In genomic region chr12:94803939-94804338, GRCh38 we compare ENCODE assay signal across 21 cellular contexts.
DNase-seq lines count a peak whose midpoint lies in the region; ATAC-seq and TF ChIP-seq lines count a peak whose summit lies in the region.
"Had no signal": no experiment of that assay in that cellular context is flagged by ENCODE, and none has a peak within 500 bp of the region (broad histone marks: within the 10 kb centered on the region; RNA-seq: fewer than 3 reads in every experiment).

No MANE protein-coding gene starts in this region.

- POLR2A ChIA-PET in activated CD8-positive, alpha-beta T cell treated with anti-CD3 and anti-CD28 coated beads for 36 hours (lab: Charles Lee): no interaction called here

- no peak overlapping the region for H2AFZ ChIP-seq in neural cell (ENCODE audit: low read depth, low read length)
- H2AFZ ChIP-seq: GM23248 had no signal

- H3K4me1 Mint-ChIP-seq in activated CD8-positive, alpha-beta T cell treated with anti-CD3 and anti-CD28 coated beads for 36 hours (ENCODE audit: low read depth): no peaks in the 10 kb centered on the region
- H3K4me1 Mint-ChIP-seq: CD4-positive, CD25-positive, alpha-beta regulatory T cell had no signal

- H3K27me3 Mint-ChIP-seq in activated CD8-positive, alpha-beta T cell treated with anti-CD3 and anti-CD28 coated beads for 36 hours: peaks cover under 1% of the 10 kb centered on the region
- H3K27me3 Mint-ChIP-seq: CD4-positive, CD25-positive, alpha-beta regulatory T cell had no signal

- no peak for TF ChIP-seq EP300 in neural cell (conservative IDR thresholded peaks at IDR 0.05; ENCODE audit: poor library complexity, severe bottlenecking)

- DNase-seq in Ammon's horn (ENCODE audit: low spot score) (peak; percentile 50), globus pallidus (ENCODE audit: low spot score) (peak; percentile 59), putamen (ENCODE audit: low spot score) (peak; percentile 22), 8988T (no peak), SJCRH30 (no peak), GM10266 (ENCODE audit: extremely low spot score) (no peak)
- DNase-seq in activated CD8-positive, alpha-beta T cell treated with anti-CD3 and anti-CD28 coated beads for 36 hours: no peak
- DNase-seq: ACHN; AML-193; Caco-2; CD4-positive, CD25-positive, alpha-beta regulatory T cell; CD8-positive, alpha-beta T cell; DMS153; DND-41; GM23248; H7; HCEC 1CT had no signal

- no peak overlapping the region for H3K4me2 ChIP-seq in neural cell (ENCODE audit: low read length)
- H3K4me2 ChIP-seq: A549 had no signal

- H3K4me3 Mint-ChIP-seq in activated CD8-positive, alpha-beta T cell treated with anti-CD3 and anti-CD28 coated beads for 36 hours: no peak overlapping the region
- H3K4me3 Mint-ChIP-seq: CD4-positive, CD25-positive, alpha-beta regulatory T cell; CD8-positive, alpha-beta T cell had no signal

- no peaks in the 10 kb centered on the region for H3K9me2 ChIP-seq in neural cell (ENCODE audit: insufficient read depth, low read length)

- no peak for ATAC-seq in activated CD8-positive, alpha-beta T cell treated with anti-CD3 and anti-CD28 coated beads for 36 hours
- ATAC-seq: A549; CD8-positive, alpha-beta T cell; GM12878 had no signal

- H3K9ac ChIP-seq in neural cell (ENCODE audit: low read length): no peak overlapping the region
- H3K9ac ChIP-seq: GM23248 had no signal

- no peak overlapping the region for H3K27ac Mint-ChIP-seq in activated CD8-positive, alpha-beta T cell treated with anti-CD3 and anti-CD28 coated beads for 36 hours
- H3K27ac Mint-ChIP-seq: CD4-positive, CD25-positive, alpha-beta regulatory T cell; CD8-positive, alpha-beta T cell had no signal

- H3F3A ChIP-seq in neural cell (ENCODE audit: insufficient read depth, low read length, poor library complexity, severe bottlenecking): no peaks in the 10 kb centered on the region

- H3K36me3 ChIP-seq in neural cell (ENCODE audit: insufficient read depth, low read length): no peaks in the 10 kb centered on the region
- no peaks in the 10 kb centered on the region for H3K36me3 ChIP-seq in SJCRH30

- CTCF ChIA-PET in activated CD8-positive, alpha-beta T cell treated with anti-CD3 and anti-CD28 coated beads for 36 hours (lab: Charles Lee): no interaction called here

- H3K4me1 ChIP-seq in SJCRH30: peaks cover 3% of the 10 kb centered on the region; the same call in 1 of the 2 replicates
- H3K4me1 ChIP-seq: A549, Caco-2 had no signal

- intact Hi-C loops in activated CD8-positive, alpha-beta T cell treated with anti-CD3 and anti-CD28 coated beads for 36 hours (cut with micrococcal nuclease): no loop called here

- no peaks in the 10 kb centered on the region for H3K36me3 Mint-ChIP-seq in activated CD8-positive, alpha-beta T cell treated with anti-CD3 and anti-CD28 coated beads for 36 hours (ENCODE audit: low read depth)
- H3K36me3 Mint-ChIP-seq: CD4-positive, CD25-positive, alpha-beta regulatory T cell; CD8-positive, alpha-beta T cell had no signal

- TF ChIP-seq CTCF in neural cell (IDR thresholded peaks at IDR 0.05; ENCODE audit: poor library complexity, severe bottlenecking) (no peak), GM10266 (IDR thresholded peaks at IDR 0.05; ENCODE audit: control insufficient read depth, insufficient read depth, low read depth, missing control alignments) (no peak)
- no peak for TF ChIP-seq CTCF in activated CD8-positive, alpha-beta T cell treated with anti-CD3 and anti-CD28 coated beads for 36 hours (IDR thresholded peaks at IDR 0.05)

- no peaks in the 10 kb centered on the region for H3K79me2 ChIP-seq in neural cell (replicated peaks; ENCODE audit: insufficient read depth, low read length)

- TF ChIP-seq RAD21 in neural cell (conservative IDR thresholded peaks at IDR 0.05): no peak

- H3K9me3 ChIP-seq in neural cell (ENCODE audit: low read length): no peaks in the 10 kb centered on the region
- H3K9me3 ChIP-seq in SJCRH30 (replicated peaks): no peaks in the 10 kb centered on the region
- H3K9me3 ChIP-seq: A549, Caco-2 had no signal

- no peak overlapping the region for H3K4me3 ChIP-seq in neural cell (ENCODE audit: low read length)
- H3K4me3 ChIP-seq in SJCRH30: no peak overlapping the region
- H3K4me3 ChIP-seq: A549, GM12878, GM23248 had no signal

- H3K27ac ChIP-seq in neural cell (ENCODE audit: low read length) (peak overlapping the region; percentile 21), SJCRH30 (no peak overlapping the region)
- H3K27ac ChIP-seq: 22Rv1, A549, GM23248 had no signal

- no peaks in the 10 kb centered on the region for H4K20me1 ChIP-seq in neural cell (ENCODE audit: insufficient read depth)

- H3K27me3 ChIP-seq in neural cell (ENCODE audit: insufficient read depth, low read depth, low read length): no peaks in the 10 kb centered on the region
- H3K27me3 ChIP-seq in SJCRH30: no peaks in the 10 kb centered on the region

- H3K9me3 Mint-ChIP-seq in activated CD8-positive, alpha-beta T cell treated with anti-CD3 and anti-CD28 coated beads for 36 hours: no peaks in the 10 kb centered on the region
- H3K9me3 Mint-ChIP-seq: CD8-positive, alpha-beta T cell had no signal

TF ChIP-seq in neural cell, 6 proteins besides CTCF, POLR2A, EP300 and RAD21:
- no peak for TF ChIP-seq MXI1 (conservative IDR thresholded peaks at IDR 0.05; ENCODE audit: poor library complexity, severe bottlenecking)
- no peak for TF ChIP-seq EZH2 (IDR thresholded peaks at IDR 0.05; ENCODE audit: borderline replicate concordance, insufficient read depth, low read length, poor library complexity, severe bottlenecking)
- TF ChIP-seq, protein P1, sequence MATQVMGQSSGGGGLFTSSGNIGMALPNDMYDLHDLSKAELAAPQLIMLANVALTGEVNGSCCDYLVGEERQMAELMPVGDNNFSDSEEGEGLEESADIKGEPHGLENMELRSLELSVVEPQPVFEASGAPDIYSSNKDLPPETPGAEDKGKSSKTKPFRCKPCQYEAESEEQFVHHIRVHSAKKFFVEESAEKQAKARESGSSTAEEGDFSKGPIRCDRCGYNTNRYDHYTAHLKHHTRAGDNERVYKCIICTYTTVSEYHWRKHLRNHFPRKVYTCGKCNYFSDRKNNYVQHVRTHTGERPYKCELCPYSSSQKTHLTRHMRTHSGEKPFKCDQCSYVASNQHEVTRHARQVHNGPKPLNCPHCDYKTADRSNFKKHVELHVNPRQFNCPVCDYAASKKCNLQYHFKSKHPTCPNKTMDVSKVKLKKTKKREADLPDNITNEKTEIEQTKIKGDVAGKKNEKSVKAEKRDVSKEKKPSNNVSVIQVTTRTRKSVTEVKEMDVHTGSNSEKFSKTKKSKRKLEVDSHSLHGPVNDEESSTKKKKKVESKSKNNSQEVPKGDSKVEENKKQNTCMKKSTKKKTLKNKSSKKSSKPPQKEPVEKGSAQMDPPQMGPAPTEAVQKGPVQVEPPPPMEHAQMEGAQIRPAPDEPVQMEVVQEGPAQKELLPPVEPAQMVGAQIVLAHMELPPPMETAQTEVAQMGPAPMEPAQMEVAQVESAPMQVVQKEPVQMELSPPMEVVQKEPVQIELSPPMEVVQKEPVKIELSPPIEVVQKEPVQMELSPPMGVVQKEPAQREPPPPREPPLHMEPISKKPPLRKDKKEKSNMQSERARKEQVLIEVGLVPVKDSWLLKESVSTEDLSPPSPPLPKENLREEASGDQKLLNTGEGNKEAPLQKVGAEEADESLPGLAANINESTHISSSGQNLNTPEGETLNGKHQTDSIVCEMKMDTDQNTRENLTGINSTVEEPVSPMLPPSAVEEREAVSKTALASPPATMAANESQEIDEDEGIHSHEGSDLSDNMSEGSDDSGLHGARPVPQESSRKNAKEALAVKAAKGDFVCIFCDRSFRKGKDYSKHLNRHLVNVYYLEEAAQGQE (IDR thresholded peaks at IDR 0.05; ENCODE audit: borderline replicate concordance): no peak
- no peak for TF ChIP-seq SMC3 (conservative IDR thresholded peaks at IDR 0.05; ENCODE audit: poor library complexity)
- no peak for TF ChIP-seq POLR2AphosphoS5 (IDR thresholded peaks at IDR 0.05)
- no peak for TF ChIP-seq TAF1 (IDR thresholded peaks at IDR 0.05; ENCODE audit: low read depth)

Comparison
In these comparisons a context has a peak if more than half of its experiments do, and no peak if none do; other contexts are left out.
1. DNase-seq: peak in Ammon's horn (single experiment), globus pallidus (single experiment) and putamen (single experiment); none in 8988T (single experiment), SJCRH30 (0 of 2), GM10266 (single experiment) and activated CD8-positive, alpha-beta T cell treated with anti-CD3 and anti-CD28 coated beads for 36 hours (single experiment).